Comparison of ENCODE assay signal across 22 cellular contexts in genomic region chr1:29448456-29449317, GRCh38.
"Had no signal": no experiment of that assay in that cellular context is flagged by ENCODE, and none has a peak within 500 bp of the region (broad histone marks: within the 10 kb centered on the region; RNA-seq: fewer than 3 reads in every experiment).

No MANE protein-coding gene starts in this region.

- H3K36me3 ChIP-seq: SJSA1 had no signal

- DNase-seq: Kasumi-1, MM.1S, NCI-H1092 treated with DMSO at 0.1 percent for 48 hours, NCI-H1436, NCI-H187, NCI-H2029, NCI-H2081 treated with DMSO at 0.1 percent for 48 hours, NCI-H2171, NCI-H226, NCI-H446, NCI-H510A, NCI-H524 treated with DMSO at 0.1 percent for 48 hours, NCI-H69, NCI-H774, Right ventricle myocardium superior, RPMI8226, SIG-M5 had no signal

- H3K27ac Mint-ChIP-seq: IgD-negative memory B cell had no signal

- H3K4me2 ChIP-seq: KMS-11 had no signal

- H3K4me3 ChIP-seq: K562, SJSA1, SK-N-MC had no signal

- H3K9me3 ChIP-seq: SJSA1 had no signal

- H3K36me3 Mint-ChIP-seq: IgD-negative memory B cell had no signal

- ATAC-seq: K562 had no signal

- H3K4me1 Mint-ChIP-seq: IgD-negative memory B cell had no signal

- H3K27ac ChIP-seq: KMS-11, SJSA1, SK-N-MC had no signal

- H3K9me3 Mint-ChIP-seq: IgD-negative memory B cell had no signal

- H3K27me3 ChIP-seq: SJSA1 had no signal

- H3K4me1 ChIP-seq: SJSA1 had no signal

- H3K4me3 Mint-ChIP-seq: IgD-negative memory B cell had no signal

- H3K9ac ChIP-seq: KMS-11 had no signal
